1 cellular context compared by ENCODE assay signal in the genomic region with DNA sequence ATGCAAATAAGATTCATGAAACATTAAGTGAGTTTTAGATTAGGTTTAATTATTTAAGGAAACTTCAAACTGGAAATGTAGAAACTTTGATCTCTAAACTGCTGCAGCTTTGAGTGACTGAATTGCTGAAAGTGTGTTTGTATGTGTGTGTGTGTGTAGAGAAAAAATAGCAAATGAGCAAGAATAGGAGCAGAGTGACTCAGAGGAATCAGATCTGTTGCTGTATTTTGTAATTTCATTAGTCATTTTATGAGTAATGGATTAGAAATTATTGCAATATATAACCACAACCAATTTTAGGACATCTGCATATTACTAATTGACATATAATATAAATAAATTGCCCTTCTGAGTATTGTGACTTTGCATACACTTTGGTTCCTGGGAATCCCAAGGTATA.
TF ChIP-seq lines count a peak whose summit lies in the region.

No MANE protein-coding gene starts in this region.

TF ChIP-seq in endothelial cell of umbilical vein, 7 proteins besides CTCF, POLR2A, EP300 and RAD21:
- TF ChIP-seq POLR2AphosphoS5 (IDR thresholded peaks at IDR 0.05; ENCODE audit: insufficient read depth, low read depth, low read length), result no peak
- peak; percentile 89 for TF ChIP-seq FOS (IDR thresholded peaks at IDR 0.05; ENCODE audit: borderline replicate concordance, insufficient read depth, low read length)
- no peak for TF ChIP-seq MYC (IDR thresholded peaks at IDR 0.05; ENCODE audit: low read depth, low read length)
- TF ChIP-seq JUN (IDR thresholded peaks at IDR 0.05; ENCODE audit: borderline replicate concordance, insufficient read depth, insufficient read length, low read depth), result peak; percentile 56
- TF ChIP-seq EZH2 (IDR thresholded peaks at IDR 0.05; ENCODE audit: borderline replicate concordance, low read depth, low read length, severe bottlenecking), result no peak
- no peak for TF ChIP-seq GATA2 (IDR thresholded peaks at IDR 0.05; ENCODE audit: insufficient read depth, insufficient read length, low read depth, low read length)
TF ChIP-seq in endothelial cell of umbilical vein: peak in this region for 2.
